ENCODE assay signal across 23 cellular contexts in the genomic region with DNA sequence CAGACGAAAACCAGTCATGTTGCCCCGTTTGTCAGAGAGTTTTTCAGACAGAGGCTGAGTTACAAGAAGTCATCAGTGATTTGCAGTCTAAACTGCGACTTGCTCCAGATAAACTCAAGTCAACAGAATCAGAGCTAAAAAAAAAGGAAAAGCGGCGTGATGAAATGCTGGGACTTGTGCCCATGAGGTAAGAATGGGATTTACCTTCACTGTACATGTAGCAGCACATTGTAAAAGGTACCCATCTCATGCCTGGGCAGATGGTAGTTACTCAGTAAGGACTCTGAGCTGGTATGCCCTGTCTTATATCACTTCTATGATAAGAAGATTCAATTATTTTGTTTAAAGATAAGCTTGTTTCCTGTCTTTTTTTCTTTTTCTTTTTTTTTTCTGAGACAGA. TPM values are rescaled to one million over a fixed set of nuclear protein-coding genes. Genes with fewer than 3 reads are reported as not detected.
"Had no signal": no experiment of that assay in that cellular context is flagged by ENCODE, and none has a peak within 500 bp of the region (broad histone marks: within the 10 kb centered on the region; RNA-seq: fewer than 3 reads in every experiment).

No MANE protein-coding gene starts in this region.

- ATAC-seq: HepG2 had no signal

- DNase-seq: IMR-90, Karpas-422, KG1, MG63, NCI-H1092, NCI-H1105 treated with DMSO at 0.1 percent for 48 hours, NCI-H1436, NCI-H187, NCI-H2029, NCI-H2081 treated with DMSO at 0.1 percent for 48 hours, NCI-H2171, NCI-H226, NCI-H446, NCI-H510A, NCI-H524 treated with DMSO at 0.1 percent for 48 hours, NCI-H69, NCI-H774, Right ventricle myocardium superior, RPMI8226, SIG-M5 had no signal

- H3K27me3 ChIP-seq: MG63, SJSA1 had no signal

- H3K27ac ChIP-seq: SJSA1 had no signal

- H3K4me3 ChIP-seq: MG63, SJSA1 had no signal

- H3K9me3 ChIP-seq: MG63, SJSA1 had no signal

RNA-seq across cellular contexts. Expression of a gene that starts 52.3 kb away (rescaled TPM):
- total RNA-seq: HepG2, HT1080, IMR-90, Right ventricle myocardium superior, SJSA1 had no signal
- polyA plus RNA-seq: HepG2, IMR-90 had no signal
